Comparison of ENCODE assay signal across 9 cellular contexts in genomic region chr4:6471303-6472007, GRCh38. TPM values are rescaled to one million over a fixed set of nuclear protein-coding genes. Genes with fewer than 3 reads are reported as not detected.
DNase-seq lines count a peak whose midpoint lies in the region; ATAC-seq and TF ChIP-seq lines count a peak whose summit lies in the region.
"Had no signal": no experiment of that assay in that cellular context is flagged by ENCODE, and none has a peak within 500 bp of the region (broad histone marks: within the 10 kb centered on the region; RNA-seq: fewer than 3 reads in every experiment).

No MANE protein-coding gene starts in this region.

- intact Hi-C loops in upper lobe of right lung (cut with DNase I): no loop called here
- intact Hi-C loops in CD14-positive monocyte (cut with micrococcal nuclease): no loop called here

- H3K27ac Mint-ChIP-seq in activated naive CD4-positive, alpha-beta T cell treated with anti-CD3 and anti-CD28 coated beads, Interleukin-2, amount 50 U/mL, for 24 hours: no peak overlapping the region
- no peak overlapping the region for H3K27ac Mint-ChIP-seq in CD14-positive monocyte

- H3K27me3 Mint-ChIP-seq in activated naive CD4-positive, alpha-beta T cell treated with anti-CD3 and anti-CD28 coated beads, Interleukin-2, amount 50 U/mL, for 24 hours: peaks cover 37% of the 10 kb centered on the region
- peaks cover 47 to 70% (median 50%) of the 10 kb centered on the region in 3 donors for H3K27me3 Mint-ChIP-seq in CD14-positive monocyte (ENCODE audit: low read depth in 3 of 3)

- H3K27me3 ChIP-seq in upper lobe of right lung: peaks cover 58% of the 10 kb centered on the region

- H3K4me3 ChIP-seq in upper lobe of right lung: peak overlapping the region; percentile 25

- H3K36me3 ChIP-seq in upper lobe of right lung: no peaks in the 10 kb centered on the region

- no peaks in the 10 kb centered on the region for H3K36me3 Mint-ChIP-seq in activated naive CD4-positive, alpha-beta T cell treated with anti-CD3 and anti-CD28 coated beads, Interleukin-2, amount 50 U/mL, for 24 hours
- peaks cover 0 to 2% of the 10 kb centered on the region in 2 donors for H3K36me3 Mint-ChIP-seq in CD14-positive monocyte

- ATAC-seq in upper lobe of right lung (no peak), HG03196 (IDR thresholded peaks at IDR 0.05; ENCODE audit: unreplicated experiment) (no peak)

- H3K9me3 ChIP-seq in upper lobe of right lung: no peaks in the 10 kb centered on the region

- peaks cover 6% of the 10 kb centered on the region for H3K4me1 ChIP-seq in upper lobe of right lung

- H3K4me3 Mint-ChIP-seq in activated naive CD4-positive, alpha-beta T cell treated with anti-CD3 and anti-CD28 coated beads, Interleukin-2, amount 50 U/mL, for 24 hours: peak overlapping the region; percentile 15
- H3K4me3 Mint-ChIP-seq in CD14-positive monocyte: peak overlapping the region in 1 of 2 donors; percentile 66

- DNase-seq in activated naive CD4-positive, alpha-beta T cell treated with Interleukin-2 at 50 U/mL for 16 hours: no peak
- DNase-seq in midbrain (lab: John Stamatoyannopoulos, UW) (peak; percentile 69), upper lobe of right lung (no peak), CD14-positive monocyte (ENCODE audit: low spot score) (no peak), NCI-H69 (lab: John Stamatoyannopoulos, UW) (no peak)

- H3K4me1 Mint-ChIP-seq in activated naive CD4-positive, alpha-beta T cell treated with anti-CD3 and anti-CD28 coated beads, Interleukin-2, amount 50 U/mL, for 24 hours: peaks cover 3% of the 10 kb centered on the region
- H3K4me1 Mint-ChIP-seq in CD14-positive monocyte: peaks cover 2% of the 10 kb centered on the region

- H3K27ac ChIP-seq in cingulate gyrus (ENCODE audit: low read depth, low read length): peak overlapping the region; percentile 93
- no peak overlapping the region for H3K27ac ChIP-seq in upper lobe of right lung

- no peaks in the 10 kb centered on the region for H3K9me3 Mint-ChIP-seq in activated naive CD4-positive, alpha-beta T cell treated with anti-CD3 and anti-CD28 coated beads, Interleukin-2, amount 50 U/mL, for 24 hours
- peaks cover 0 to 6% (median 1%) of the 10 kb centered on the region in 7 donors for H3K9me3 Mint-ChIP-seq in CD14-positive monocyte

- TF ChIP-seq CTCF in upper lobe of right lung (IDR thresholded peaks at IDR 0.05) (no peak), CD14-positive monocyte (IDR thresholded peaks at IDR 0.05) (no peak)

RNA-seq across cellular contexts. Expression of gene PPP2R2C, which starts 1.0 kb away (rescaled TPM):
- total RNA-seq in upper lobe of right lung: 0.09 TPM
- polyA plus RNA-seq in CD14-positive monocyte: not detected
- total RNA-seq: mononuclear cell had no signal
